In the genomic region with DNA sequence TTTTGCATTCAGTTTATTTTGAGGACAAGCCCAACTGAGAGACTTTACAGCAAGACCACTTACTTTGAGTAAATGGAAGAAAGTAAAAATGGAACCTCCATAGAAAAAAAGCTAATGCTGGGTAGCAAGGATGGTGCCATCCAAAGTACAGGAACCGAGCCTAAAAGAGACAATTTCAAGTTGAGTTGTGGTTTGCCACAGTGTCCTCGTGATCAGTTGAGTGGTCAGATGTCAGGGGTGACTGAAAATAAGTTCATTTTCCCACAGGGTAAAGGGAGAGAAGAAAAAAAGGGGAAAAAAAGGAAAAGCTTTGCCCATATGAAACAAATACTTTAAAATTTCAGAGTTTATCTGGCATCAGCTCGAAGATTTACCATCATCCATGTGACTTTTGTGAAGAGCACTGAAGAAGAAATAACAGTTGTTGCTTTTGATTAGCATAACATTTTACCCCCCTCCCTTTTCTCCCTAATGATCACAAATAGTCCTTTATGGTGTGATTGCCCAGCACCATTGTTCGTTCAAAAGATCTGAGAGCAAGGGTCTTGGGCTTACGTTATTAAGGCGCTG, we compare ENCODE assay signal across 18 cellular contexts.
DNase-seq lines count a peak whose midpoint lies in the region; ATAC-seq, FAIRE-seq and TF ChIP-seq lines count a peak whose summit lies in the region.
"Had no signal": no experiment of that assay in that cellular context is flagged by ENCODE, and none has a peak within 500 bp of the region (broad histone marks: within the 10 kb centered on the region; RNA-seq: fewer than 3 reads in every experiment).

No MANE protein-coding gene starts in this region.

- TF ChIP-seq EP300 in GM12878 (IDR thresholded peaks at IDR 0.05; ENCODE audit: borderline replicate concordance in 1 of 2, control insufficient read depth in 1 of 2, low read depth in 2 of 2, low read length in 2 of 2) = no peak

- no peaks in the 10 kb centered on the region for H3K79me2 ChIP-seq in GM12878 (ENCODE audit: control insufficient read depth, insufficient read depth, low read length)
- H3K79me2 ChIP-seq: parathyroid adenoma had no signal

- H3K36me3 ChIP-seq in GM12878 (ENCODE audit: control insufficient read depth in 2 of 2, insufficient read depth in 2 of 2, low read length in 1 of 2) (no peaks in the 10 kb centered on the region), SJCRH30 (no peaks in the 10 kb centered on the region)
- H3K36me3 ChIP-seq: thoracic aorta had no signal

- no peak for FAIRE-seq in GM12878 (lab: Jason Lieb, UNC)

- intact Hi-C loops in GM12878 (cut with micrococcal nuclease; ENCODE audit: unreplicated experiment) = no loop called here

- CTCF ChIA-PET in GM12878 (lab: Yijun Ruan, JAX) = no interaction called here

- no peak for TF ChIP-seq POLR2A in GM12878 (IDR thresholded peaks at IDR 0.05; ENCODE audit: low read depth, low read length)

- DNase-seq in GM12865 (ENCODE audit: low read depth) (peak; percentile 15), LHCN-M2 (ENCODE audit: low read depth) (peak; percentile 37), GM12878 (ENCODE audit: low read depth, low spot score) (no peak), retina (peak; percentile 15), SJCRH30 (no peak), OCI-M2 (lab: John Stamatoyannopoulos, UW; ENCODE audit: unreplicated experiment) (no peak)
- no peak for DNase-seq in activated T-cell treated with anti-CD3 and anti-CD28 coated beads, Interleukin-2, amount 50 U/mL, for 1 hour
- DNase-seq: activated CD4-positive, alpha-beta memory T cell treated with anti-CD3 and anti-CD28 coated beads for 36 hours; DMS53; H9; NCI-H187 treated with DMSO at 0.1 percent for 48 hours; NCI-H526 treated with DMSO at 0.1 percent for 48 hours; SIG-M5; stimulated activated CD4-positive, alpha-beta T cell treated with anti-CD3 and anti-CD28 coated beads, Interleukin-15, amount 100 ng/mL, for 24 hours had no signal

- POLR2A ChIA-PET in GM12878 (lab: Charles Lee) = no interaction called here

- H3K4me1 ChIP-seq in GM12878 (ENCODE audit: control insufficient read depth, insufficient read depth, low read length) (no peaks in the 10 kb centered on the region), SJCRH30 (no peaks in the 10 kb centered on the region)
- H3K4me1 ChIP-seq: parathyroid adenoma had no signal

- H3K9me3 ChIP-seq in GM12878 (replicated peaks; ENCODE audit: control insufficient read depth, insufficient read depth, low read length) (no peaks in the 10 kb centered on the region; the same call in 2 of the 3 replicates), SJCRH30 (replicated peaks) (no peaks in the 10 kb centered on the region)
- H3K9me3 ChIP-seq: thoracic aorta had no signal

- no peak overlapping the region for H3K4me2 ChIP-seq in GM12878 (ENCODE audit: control insufficient read depth, insufficient read depth)

- BruUV-seq in GM12878 (replicated peaks; lab: Mats Ljungman, UMichigan) = no TSS peak

- TF ChIP-seq CTCF in GM12865 (IDR thresholded peaks at IDR 0.05; ENCODE audit: insufficient read depth, low read depth, low read length, missing control alignments) (no peak), GM12878 (IDR thresholded peaks at IDR 0.05 in 2 of 3, conservative IDR thresholded peaks at IDR 0.05 in 1 of 3; ENCODE audit: control insufficient read depth in 2 of 3, extremely low read depth in 1 of 3, insufficient read depth in 1 of 3, low read depth in 3 of 3, low read length in 3 of 3) (no peak)

- RAD21 ChIA-PET in GM12878 (lab: Charles Lee; ENCODE audit: unreplicated experiment) = no interaction called here

- H3K9ac ChIP-seq in GM12878 (ENCODE audit: control insufficient read depth, insufficient read depth, low read length) = no peak overlapping the region
- H3K9ac ChIP-seq: parathyroid adenoma had no signal

- WGBS in GM12878 (ENCODE audit: insufficient coverage, insufficient replicate concordance, low lambda C conversion rate, missing lambda C conversion rate) = 58% methylated on average over 6 of the region's 6 CpGs

- no peaks in the 10 kb centered on the region for H4K20me1 ChIP-seq in GM12878 (ENCODE audit: control insufficient read depth, insufficient read depth)

- TF ChIP-seq RAD21 in GM12878 (IDR thresholded peaks at IDR 0.05; ENCODE audit: insufficient read depth, low read depth, low read length) = no peak

- ATAC-seq in GM12878 (peak; percentile 38; the same call in 1 of the 3 replicates), HG03097 (IDR thresholded peaks at IDR 0.05; ENCODE audit: low FRiP score, unreplicated experiment) (no peak)

- H3K4me3 ChIP-seq in GM12865 (ENCODE audit: low read depth, low read length) (no peak overlapping the region), GM12878 (no peak overlapping the region), SJCRH30 (no peak overlapping the region)

- in situ Hi-C loops in GM12878 (cut with MboI) = no loop called here

- SMC1A ChIA-PET in GM12878 (lab: Charles Lee; ENCODE audit: uncharacterized antibody, unreplicated experiment) = interaction anchor here (0.6 to 1.2 kb wide), 8 partner anchors 11 to 172 kb away, joined by 3 to 5 read pairs (median 3); no protein-coding TSS in a partner anchor

- no peaks in the 10 kb centered on the region for H3K27me3 ChIP-seq in GM12878 (replicated peaks in 1 of 2; ENCODE audit: control insufficient read depth in 2 of 2, insufficient read depth in 2 of 2, low read length in 1 of 2)
- no peaks in the 10 kb centered on the region for H3K27me3 ChIP-seq in SJCRH30

- no peak overlapping the region for H3K27ac ChIP-seq in GM12878 (ENCODE audit: control insufficient read depth, insufficient read depth)
- no peak overlapping the region for H3K27ac ChIP-seq in SJCRH30
- H3K27ac ChIP-seq: C4-2B had no signal

- no peak overlapping the region for H2AFZ ChIP-seq in GM12878 (ENCODE audit: control insufficient read depth, low read depth, low read length)
- H2AFZ ChIP-seq: parathyroid adenoma had no signal

TF ChIP-seq in GM12878, 131 proteins besides CTCF, POLR2A, EP300 and RAD21:
- peak; percentile 54 for TF ChIP-seq RUNX3 (IDR thresholded peaks at IDR 0.05; ENCODE audit: low read length)
- TF ChIP-seq RAD51 (IDR thresholded peaks at IDR 0.05) = peak; percentile 67; the same call in 1 of the 2 replicates
- no peak for TF ChIP-seq HDAC2 (IDR thresholded peaks at IDR 0.05)
TF ChIP-seq in GM12878: peak in this region for 2.

Comparison
In these comparisons a context has a peak if more than half of its experiments do, and no peak if none do; other contexts are left out.
1. DNase-seq: peak in GM12865 (single experiment), LHCN-M2 (single experiment) and retina (single experiment); none in GM12878 (single experiment), SJCRH30 (0 of 2), activated T-cell treated with anti-CD3 and anti-CD28 coated beads, Interleukin-2, amount 50 U/mL, for 1 hour (single experiment) and OCI-M2 (single experiment).